ENCODE assay signal across 8 cellular contexts in the genomic region with DNA sequence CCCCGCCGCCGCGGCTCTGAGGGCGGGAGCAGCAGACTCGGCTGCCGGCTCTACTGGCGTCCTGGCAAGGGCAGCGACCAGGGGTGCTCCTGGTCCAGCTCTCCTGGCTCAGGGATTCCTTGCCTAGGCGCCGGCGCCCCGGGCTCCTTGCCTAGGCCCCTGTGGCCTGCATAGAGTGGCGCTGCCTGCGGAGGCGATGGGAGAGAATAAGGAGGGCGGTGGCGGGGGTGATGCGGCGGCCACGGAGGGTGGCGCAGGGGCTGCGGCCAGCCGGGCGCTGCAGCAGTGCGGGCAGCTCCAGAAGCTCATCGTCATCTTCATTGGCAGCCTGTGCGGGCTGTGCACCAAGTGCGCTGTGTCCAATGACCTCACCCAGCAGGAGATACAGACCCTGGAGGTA.
DNase-seq lines count a peak whose midpoint lies in the region; ATAC-seq and TF ChIP-seq lines count a peak whose summit lies in the region.
"Not testable (repeated sequence)": the region's sequence is repeated elsewhere in the genome, so short reads cannot be mapped to it uniquely, and the experiment has no call there.

No MANE protein-coding gene starts in this region.

- CTCF ChIA-PET in T-cell (lab: Charles Lee) = not testable (repeated sequence)

- peak overlapping the region in 2 of 3 donors; percentile 62 to 75 for H3K4me3 Mint-ChIP-seq in T-cell
- peak overlapping the region; percentile 81 for H3K4me3 Mint-ChIP-seq in activated T-cell treated with anti-CD3 and anti-CD28 coated beads, Interleukin-2, amount 50 U/mL, for 72 hours

- DNase-seq in T-cell = peak in 1 of 34 experiments; percentile 22
- not testable (repeated sequence) for DNase-seq in activated T-cell treated with anti-CD3 and anti-CD28 coated beads, Interleukin-2, amount 50 U/mL, for 72 hours; gastrocnemius medialis
- DNase-seq in dorsolateral prefrontal cortex = peak in 1 of 10 donors; percentile 35
- DNase-seq in right cardiac atrium = peak; percentile 9 to 53 (median 32)
- DNase-seq in upper lobe of left lung = peak; percentile 14 to 80

- TF ChIP-seq EP300 in upper lobe of left lung (IDR thresholded peaks at IDR 0.05) = not testable (repeated sequence)

- H3K36me3 ChIP-seq in BLaER1; KMS-11 (ENCODE audit: insufficient read depth); gastrocnemius medialis; upper lobe of left lung: not testable (repeated sequence)

- in situ Hi-C loops in gastrocnemius medialis (cut with MboI; ENCODE audit: low sequenced_read_pairs in 4 of 4) = not testable (repeated sequence)

- intact Hi-C loops in dorsolateral prefrontal cortex (cut with DNase I); right cardiac atrium (cut with DNase I); gastrocnemius medialis (cut with DNase I; ENCODE audit: low total_unique reads): not testable (repeated sequence)

- peaks cover 35% of the 10 kb centered on the region for H3K27me3 ChIP-seq in BLaER1
- H3K27me3 ChIP-seq in KMS-11 (ENCODE audit: insufficient read depth, low read depth); right cardiac atrium (ENCODE audit: control insufficient read depth, insufficient read depth); upper lobe of left lung: not testable (repeated sequence)
- peaks cover 0 to 15% (median 0%) of the 10 kb centered on the region in 45 donors for H3K27me3 ChIP-seq in dorsolateral prefrontal cortex
- H3K27me3 ChIP-seq in gastrocnemius medialis = peaks cover 0 to 15% (median 14%) of the 10 kb centered on the region in 3 donors

- H3K36me3 Mint-ChIP-seq in T-cell; activated T-cell treated with anti-CD3 and anti-CD28 coated beads, Interleukin-2, amount 50 U/mL, for 72 hours (ENCODE audit: insufficient read depth in 2 of 2): not testable (repeated sequence)

- ATAC-seq in T-cell (replicated peaks in 1 of 4); activated T-cell treated with anti-CD3 and anti-CD28 coated beads, Interleukin-2, amount 50 U/mL, for 72 hours (replicated peaks in 1 of 2); right cardiac atrium; gastrocnemius medialis; upper lobe of left lung (ENCODE audit: low FRiP score in 2 of 2): not testable (repeated sequence)

- not testable (repeated sequence) for H4K20me1 ChIP-seq in BLaER1; KMS-11 (ENCODE audit: insufficient read depth)

- POLR2A ChIA-PET in T-cell (lab: Charles Lee) = not testable (repeated sequence)

- peak overlapping the region; percentile 90 for H3K4me2 ChIP-seq in BLaER1
- H3K4me2 ChIP-seq in KMS-11 = not testable (repeated sequence)

- H3K4me1 Mint-ChIP-seq in T-cell; activated T-cell treated with anti-CD3 and anti-CD28 coated beads, Interleukin-2, amount 50 U/mL, for 72 hours (ENCODE audit: low read depth): not testable (repeated sequence)

- H3K27me3 Mint-ChIP-seq in T-cell; activated T-cell treated with anti-CD3 and anti-CD28 coated beads, Interleukin-2, amount 50 U/mL, for 72 hours (ENCODE audit: low read depth): not testable (repeated sequence)

- not testable (repeated sequence) for H3K9ac ChIP-seq in BLaER1, KMS-11

- not testable (repeated sequence) for H3K4me1 ChIP-seq in BLaER1; KMS-11 (ENCODE audit: low read depth, poor library complexity, severe bottlenecking); right cardiac atrium (ENCODE audit: control insufficient read depth, insufficient read depth, low read length); gastrocnemius medialis
- H3K4me1 ChIP-seq in upper lobe of left lung = peaks cover 3 to 14% (median 5%) of the 10 kb centered on the region in 4 donors

- not testable (repeated sequence) for H3K27ac Mint-ChIP-seq in T-cell; activated T-cell treated with anti-CD3 and anti-CD28 coated beads, Interleukin-2, amount 50 U/mL, for 72 hours

- not testable (repeated sequence) for H3K9me3 ChIP-seq in BLaER1; right cardiac atrium (ENCODE audit: control insufficient read depth, low read length); gastrocnemius medialis; upper lobe of left lung

- not testable (repeated sequence) for TF ChIP-seq CTCF in KMS-11 (conservative IDR thresholded peaks at IDR 0.05; ENCODE audit: low read depth, low read length); dorsolateral prefrontal cortex (IDR thresholded peaks at IDR 0.05 in 54 of 56, conservative IDR thresholded peaks at IDR 0.05 in 2 of 56; ENCODE audit: low read depth in 1 of 56, partially characterized antibody in 56 of 56); gastrocnemius medialis (IDR thresholded peaks at IDR 0.05 in 4 of 5, conservative IDR thresholded peaks at IDR 0.05 in 1 of 5); upper lobe of left lung (IDR thresholded peaks at IDR 0.05)

- TF ChIP-seq POLR2A in gastrocnemius medialis (IDR thresholded peaks at IDR 0.05); upper lobe of left lung (IDR thresholded peaks at IDR 0.05): not testable (repeated sequence)

- H3K79me2 ChIP-seq in KMS-11 (ENCODE audit: insufficient read depth, low read depth) = not testable (repeated sequence)

- not testable (repeated sequence) for H3K9me3 Mint-ChIP-seq in T-cell; activated T-cell treated with anti-CD3 and anti-CD28 coated beads, Interleukin-2, amount 50 U/mL, for 72 hours

- not testable (repeated sequence) for H3K27ac ChIP-seq in BLaER1; KMS-11; dorsolateral prefrontal cortex; right cardiac atrium (ENCODE audit: low read length); gastrocnemius medialis; upper lobe of left lung

- H3K4me3 ChIP-seq in BLaER1 (peak overlapping the region; percentile 67), dorsolateral prefrontal cortex (peak overlapping the region in 36 of 59 donors; percentile 25 to 69 (median 51)), right cardiac atrium (ENCODE audit: low read length) (peak overlapping the region; percentile 70), gastrocnemius medialis (peak overlapping the region; percentile 56 to 60 (median 60)), upper lobe of left lung (peak overlapping the region in 3 of 4 donors; percentile 26 to 59 (median 49))
- H3K4me3 ChIP-seq in KMS-11 (IDR thresholded peaks at IDR 0.05; ENCODE audit: insufficient read depth, low read depth, low read length) = not testable (repeated sequence)

- peak overlapping the region; percentile 83 for H2AFZ ChIP-seq in KMS-11 (ENCODE audit: low read depth)

- WGBS in right cardiac atrium = 31% methylated on average over 21 of the region's 29 CpGs
- WGBS in upper lobe of left lung, 2 donors = 38 to 46% methylated on average over 17 to 18 of the region's 29 CpGs
